ENCODE assay signal across 20 cellular contexts in the genomic region with DNA sequence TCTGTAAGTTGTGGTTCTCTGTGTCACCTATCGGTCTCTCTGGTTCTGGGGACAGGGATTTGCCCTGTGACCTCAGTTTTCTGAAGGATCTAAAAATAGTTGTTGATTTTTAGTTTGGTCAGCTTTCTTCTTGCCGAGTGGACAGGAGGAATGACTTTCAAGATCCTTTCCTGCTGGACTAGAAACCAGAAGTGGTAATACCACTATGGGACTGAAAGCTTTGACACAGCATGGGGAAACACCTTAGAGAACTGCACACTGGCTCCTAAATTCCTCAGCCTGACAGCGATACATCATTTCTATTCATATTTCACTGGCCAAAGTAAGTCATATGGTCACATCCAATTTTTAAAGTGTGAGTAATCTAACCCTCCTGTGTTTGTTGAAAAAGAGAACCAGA.
DNase-seq lines count a peak whose midpoint lies in the region; ATAC-seq, FAIRE-seq and TF ChIP-seq lines count a peak whose summit lies in the region.
"Had no signal": no experiment of that assay in that cellular context is flagged by ENCODE, and none has a peak within 500 bp of the region (broad histone marks: within the 10 kb centered on the region; RNA-seq: fewer than 3 reads in every experiment).

No MANE protein-coding gene starts in this region.

- DNase-seq in AG10803 (ENCODE audit: low read depth) (peak; percentile 8), astrocyte (ENCODE audit: low read depth) (peak; percentile 65), iris pigment epithelial cell (ENCODE audit: low read depth) (peak; percentile 14), dedifferentiated amniotic fluid mesenchymal stem cell (ENCODE audit: extremely low spot score) (no peak), AG08395 (ENCODE audit: low spot score) (no peak), Right ventricle myocardium inferior (ENCODE audit: missing footprints) (no peak)
- DNase-seq: AML-193; CD4-positive, CD25-positive, alpha-beta regulatory T cell; DMS79; GDM1; Karpas-422; NCI-H2029 treated with DMSO at 0.1 percent for 48 hours; NCI-H526; NK-92 treated with Interleukin-12 subunit alpha and Interleukin-12 subunit beta, amount 100 ng/mL, for 24 hours; OCI-M1 had no signal

- H3K36me3 ChIP-seq in KMS-11 (ENCODE audit: insufficient read depth) (no peaks in the 10 kb centered on the region), astrocyte (ENCODE audit: insufficient read depth, low read length) (no peaks in the 10 kb centered on the region)

- H3K4me3 Mint-ChIP-seq in astrocyte (ENCODE audit: unreplicated experiment): no peak overlapping the region
- H3K4me3 Mint-ChIP-seq: CD4-positive, CD25-positive, alpha-beta regulatory T cell had no signal

- H3K4me3 ChIP-seq in AG10803 (ENCODE audit: low read length): no peak overlapping the region
- no peak overlapping the region for H3K4me3 ChIP-seq in KMS-11 (IDR thresholded peaks at IDR 0.05; ENCODE audit: insufficient read depth, low read depth, low read length)
- H3K4me3 ChIP-seq in astrocyte (ENCODE audit: insufficient read depth, low read depth, low read length): no peak overlapping the region
- H3K4me3 ChIP-seq: SK-N-MC had no signal

- ATAC-seq in HG02852 (IDR thresholded peaks at IDR 0.05; ENCODE audit: unreplicated experiment) (no peak), Right ventricle myocardium inferior (no peak)
- ATAC-seq: HepG2 had no signal

- no peak overlapping the region for H3K27ac Mint-ChIP-seq in astrocyte (ENCODE audit: unreplicated experiment)
- H3K27ac Mint-ChIP-seq: CD4-positive, CD25-positive, alpha-beta regulatory T cell had no signal

- H3K36me3 Mint-ChIP-seq in astrocyte (ENCODE audit: low read depth, unreplicated experiment): no peaks in the 10 kb centered on the region
- H3K36me3 Mint-ChIP-seq: CD4-positive, CD25-positive, alpha-beta regulatory T cell had no signal

- TF ChIP-seq CTCF in AG10803 (conservative IDR thresholded peaks at IDR 0.05; ENCODE audit: low read length): no peak
- TF ChIP-seq CTCF in KMS-11 (conservative IDR thresholded peaks at IDR 0.05; ENCODE audit: low read depth, low read length): no peak
- TF ChIP-seq CTCF in astrocyte (IDR thresholded peaks at IDR 0.05; ENCODE audit: insufficient read depth, low read depth, low read length): no peak

- H3K4me1 ChIP-seq in KMS-11 (ENCODE audit: low read depth, poor library complexity, severe bottlenecking) (peaks cover 23% of the 10 kb centered on the region), astrocyte (ENCODE audit: insufficient read depth, low read length) (no peaks in the 10 kb centered on the region)

- H3K27me3 ChIP-seq in KMS-11 (ENCODE audit: insufficient read depth, low read depth) (no peaks in the 10 kb centered on the region), astrocyte (ENCODE audit: insufficient read depth, low read length) (no peaks in the 10 kb centered on the region)

- H2AFZ ChIP-seq in KMS-11 (ENCODE audit: low read depth) (no peak overlapping the region), astrocyte (ENCODE audit: low read depth, low read length) (no peak overlapping the region)

- no peak for FAIRE-seq in astrocyte (lab: Jason Lieb, UNC)
- FAIRE-seq: A204.1, HepG2 had no signal

- H3K4me2 ChIP-seq in KMS-11: peak overlapping the region; percentile 34; the same call in 1 of the 2 replicates
- no peak overlapping the region for H3K4me2 ChIP-seq in astrocyte (ENCODE audit: low read length)

- no peaks in the 10 kb centered on the region for H3K27me3 Mint-ChIP-seq in astrocyte (ENCODE audit: low read depth, unreplicated experiment)
- H3K27me3 Mint-ChIP-seq: CD4-positive, CD25-positive, alpha-beta regulatory T cell had no signal

- H3K9ac ChIP-seq in KMS-11: no peak overlapping the region
- H3K9ac ChIP-seq in astrocyte (ENCODE audit: low read length): no peak overlapping the region

- no peaks in the 10 kb centered on the region for H4K20me1 ChIP-seq in KMS-11 (ENCODE audit: insufficient read depth)
- no peaks in the 10 kb centered on the region for H4K20me1 ChIP-seq in astrocyte (ENCODE audit: insufficient read depth, low read length)

- H3K9me3 Mint-ChIP-seq in astrocyte (ENCODE audit: unreplicated experiment): peaks cover 12% of the 10 kb centered on the region

- H3K27ac ChIP-seq in KMS-11 (no peak overlapping the region; the same call in 1 of the 2 replicates), astrocyte (ENCODE audit: low read depth, low read length) (no peak overlapping the region)
- H3K27ac ChIP-seq: SK-N-MC had no signal

- no peaks in the 10 kb centered on the region for H3K9me3 ChIP-seq in astrocyte (ENCODE audit: insufficient read depth, low read depth, low read length)

- H3K4me1 Mint-ChIP-seq in astrocyte (ENCODE audit: low read depth, unreplicated experiment): peaks cover 8% of the 10 kb centered on the region
- H3K4me1 Mint-ChIP-seq: CD4-positive, CD25-positive, alpha-beta regulatory T cell had no signal

- intact Hi-C loops in Right ventricle myocardium inferior (cut with DNase I): no loop called here

- H3K79me2 ChIP-seq in KMS-11 (ENCODE audit: insufficient read depth, low read depth) (no peaks in the 10 kb centered on the region), astrocyte (ENCODE audit: insufficient read depth, low read length) (no peaks in the 10 kb centered on the region)

Comparison
In these comparisons a context has a peak if more than half of its experiments do, and no peak if none do; other contexts are left out.
1. DNase-seq: peak in AG10803 (single experiment), astrocyte (single experiment) and iris pigment epithelial cell (single experiment); none in dedifferentiated amniotic fluid mesenchymal stem cell (single experiment), AG08395 (single experiment) and Right ventricle myocardium inferior (single experiment).